ENCODE assay signal across 10 cellular contexts in genomic region chr2:212863185-212863588, GRCh38.
DNase-seq lines count a peak whose midpoint lies in the region; ATAC-seq and TF ChIP-seq lines count a peak whose summit lies in the region.
"Had no signal": no experiment of that assay in that cellular context is flagged by ENCODE, and none has a peak within 500 bp of the region (broad histone marks: within the 10 kb centered on the region; RNA-seq: fewer than 3 reads in every experiment).

No MANE protein-coding gene starts in this region.

- H3K4me3 Mint-ChIP-seq in Caco-2 (ENCODE audit: unreplicated experiment) = no peak overlapping the region
- no peak overlapping the region for H3K4me3 Mint-ChIP-seq in activated naive CD4-positive, alpha-beta T cell treated with anti-CD3 and anti-CD28 coated beads, Interleukin-2, amount 10 ng/mL, durations not matched to agents 7 days and 5 days
- H3K4me3 Mint-ChIP-seq: nephron had no signal

- CTCF ChIA-PET in Caco-2 (lab: Charles Lee) = interaction anchor here (0.5 kb wide), 1 partner anchor 145 kb away, joined by 4 read pairs; no protein-coding TSS in a partner anchor
- CTCF ChIA-PET in activated naive CD4-positive, alpha-beta T cell treated with anti-CD3 and anti-CD28 coated beads, Interleukin-2, amount 10 ng/mL, durations not matched to agents 7 days and 5 days (lab: Charles Lee) = interaction anchor here (1.6 to 3.0 kb wide), 2 partner anchors 286 to 289 kb away, joined by 6 to 18 read pairs; partner anchors contain the start of gene IKZF2

- peaks cover 38% of the 10 kb centered on the region for H3K9me3 ChIP-seq in Caco-2

- H3K36me3 ChIP-seq in Caco-2 (ENCODE audit: control insufficient read depth, insufficient read depth, low read length) = no peaks in the 10 kb centered on the region

- H3K4me1 ChIP-seq in Caco-2 = no peaks in the 10 kb centered on the region

- peaks cover 50% of the 10 kb centered on the region for H3K9me3 Mint-ChIP-seq in Caco-2 (ENCODE audit: unreplicated experiment)
- H3K9me3 Mint-ChIP-seq in activated naive CD4-positive, alpha-beta T cell treated with anti-CD3 and anti-CD28 coated beads, Interleukin-2, amount 10 ng/mL, durations not matched to agents 7 days and 5 days = peaks cover 39% of the 10 kb centered on the region

- H3K36me3 Mint-ChIP-seq in Caco-2 (ENCODE audit: insufficient read depth, unreplicated experiment) = peaks cover 11% of the 10 kb centered on the region
- no peaks in the 10 kb centered on the region for H3K36me3 Mint-ChIP-seq in activated naive CD4-positive, alpha-beta T cell treated with anti-CD3 and anti-CD28 coated beads, Interleukin-2, amount 10 ng/mL, durations not matched to agents 7 days and 5 days

- TF ChIP-seq CTCF in Caco-2 (IDR thresholded peaks at IDR 0.05; ENCODE audit: insufficient read depth in 1 of 2, low read depth in 1 of 2, low read length in 1 of 2, severe bottlenecking in 1 of 2, unreplicated experiment in 1 of 2) = peak; percentile 57 to 59

- intact Hi-C loops in Caco-2 (cut with micrococcal nuclease; ENCODE audit: unreplicated experiment) = loop anchor here (1.0 to 5.0 kb wide), 6 partner anchors 44 to 383 kb away; no protein-coding TSS in a partner anchor

- ATAC-seq in GM19395 (IDR thresholded peaks at IDR 0.05; ENCODE audit: unreplicated experiment) = peak; percentile 86
- peak; percentile 46 for ATAC-seq in left lobe of liver

- POLR2A ChIA-PET in Caco-2 (lab: Charles Lee) = no interaction called here

- peak; percentile 64 to 70 for DNase-seq in Caco-2
- peak; percentile 46 for DNase-seq in NCI-H2196 (lab: John Stamatoyannopoulos, UW; ENCODE audit: unreplicated experiment)
- DNase-seq in activated naive CD4-positive, alpha-beta T cell treated with anti-CD3 and anti-CD28 coated beads, Interleukin-2, amount 10 ng/mL, durations not matched to agents 7 days and 5 days = peak; percentile 24
- no peak for DNase-seq in left lobe of liver (ENCODE audit: low spot score)
- DNase-seq in retina = no peak
- no peak for DNase-seq in cerebellar nuclear complex (lab: John Stamatoyannopoulos, UW)
- no peak for DNase-seq in T1000 (lab: John Stamatoyannopoulos, UW)

- no peaks in the 10 kb centered on the region for H3K4me1 Mint-ChIP-seq in Caco-2 (ENCODE audit: low read depth, unreplicated experiment)
- H3K4me1 Mint-ChIP-seq in activated naive CD4-positive, alpha-beta T cell treated with anti-CD3 and anti-CD28 coated beads, Interleukin-2, amount 10 ng/mL, durations not matched to agents 7 days and 5 days = no peaks in the 10 kb centered on the region
- H3K4me1 Mint-ChIP-seq: nephron had no signal

- no TSS peak for BruUV-seq in Caco-2 (replicated peaks; lab: Mats Ljungman, UMichigan)

- no peaks in the 10 kb centered on the region for H3K27me3 Mint-ChIP-seq in Caco-2 (ENCODE audit: insufficient read depth, unreplicated experiment)
- H3K27me3 Mint-ChIP-seq in activated naive CD4-positive, alpha-beta T cell treated with anti-CD3 and anti-CD28 coated beads, Interleukin-2, amount 10 ng/mL, durations not matched to agents 7 days and 5 days = no peaks in the 10 kb centered on the region

- H3K27me3 ChIP-seq in Caco-2 (replicated peaks; ENCODE audit: control insufficient read depth, insufficient read depth, low read length) = no peaks in the 10 kb centered on the region

- no peak overlapping the region for H3K4me3 ChIP-seq in Caco-2 (ENCODE audit: low read depth, low read length)
- H3K4me3 ChIP-seq: SK-N-MC had no signal

- H3K27ac Mint-ChIP-seq in Caco-2 (ENCODE audit: unreplicated experiment) = no peak overlapping the region
- no peak overlapping the region for H3K27ac Mint-ChIP-seq in activated naive CD4-positive, alpha-beta T cell treated with anti-CD3 and anti-CD28 coated beads, Interleukin-2, amount 10 ng/mL, durations not matched to agents 7 days and 5 days
- H3K27ac Mint-ChIP-seq: nephron had no signal

Comparison
In these comparisons a context has a peak if more than half of its experiments do, and no peak if none do; other contexts are left out.
1. DNase-seq: peak in Caco-2 (2 of 2), NCI-H2196 (single experiment) and activated naive CD4-positive, alpha-beta T cell treated with anti-CD3 and anti-CD28 coated beads, Interleukin-2, amount 10 ng/mL, durations not matched to agents 7 days and 5 days (single experiment); none in left lobe of liver (single experiment), retina (single experiment), cerebellar nuclear complex (0 of 2) and T1000 (single experiment).